ENCODE assay signal across 29 cellular contexts in genomic region chr4:18110099-18110498, GRCh38.
"Had no signal": no experiment of that assay in that cellular context is flagged by ENCODE, and none has a peak within 500 bp of the region (broad histone marks: within the 10 kb centered on the region; RNA-seq: fewer than 3 reads in every experiment).

No MANE protein-coding gene starts in this region.

- H3K27ac ChIP-seq: KMS-11, PC-9, RWPE1, WERI-Rb-1 had no signal

- DNase-seq: activated CD4-positive, alpha-beta memory T cell treated with anti-CD3 and anti-CD28 coated beads, Interleukin-2, amount 10 ng/mL, durations not matched to agents 7 days and 5 days; activated CD4-positive, alpha-beta T cell treated with anti-CD3 and anti-CD28 coated beads for 1 hour; activated CD4-positive, alpha-beta T cell treated with anti-CD3 and anti-CD28 coated beads for 48 hours; activated CD4-positive, CD25-positive, alpha-beta regulatory T cell; activated CD8-positive, alpha-beta memory T cell treated with anti-CD3 and anti-CD28 coated beads for 24 hours; activated CD8-positive, alpha-beta memory T cell treated with anti-CD3 and anti-CD28 coated beads, Interleukin-2, amount 10 ng/mL, durations not matched to agents 7 days and 5 days; activated CD8-positive, alpha-beta memory T cell treated with anti-CD3 and anti-CD28 coated beads, Interleukin-2, amount 50 U/mL, for 48 hours; activated effector memory CD4-positive, alpha-beta T cell treated with Interleukin-2 at 50 U/mL for 16 hours; activated naive CD4-positive, alpha-beta T cell treated with anti-CD3 and anti-CD28 coated beads, Interleukin-2, amount 10 ng/mL, durations not matched to agents 7 days and 5 days; activated naive CD8-positive, alpha-beta T cell treated with anti-CD3 and anti-CD28 coated beads, Interleukin-2, amount 50 U/mL, for 24 hours; activated T-cell treated with anti-CD3 and anti-CD28 coated beads, Interleukin-2, amount 50 U/mL, for 48 hours; anterior cingulate cortex; caudate nucleus; NCI-H1092 treated with DMSO at 0.1 percent for 48 hours; NCI-H1930; NCI-H2081 treated with DMSO at 0.1 percent for 48 hours; NCI-H226; NCI-H446 treated with DMSO at 0.1 percent for 48 hours; NCI-H524; NCI-H69; NCI-H82; PC-9; SIG-M5; SW 1271; T1000; WERI-Rb-1 had no signal

- H3K4me3 ChIP-seq: PC-9 had no signal

- H3K9ac ChIP-seq: KMS-11 had no signal

- H3K36me3 ChIP-seq: WERI-Rb-1 had no signal

- ATAC-seq: activated CD8-positive, alpha-beta memory T cell treated with anti-CD3 and anti-CD28 coated beads, Interleukin-2, amount 10 ng/mL, durations not matched to agents 7 days and 5 days; activated naive CD8-positive, alpha-beta T cell treated with anti-CD3 and anti-CD28 coated beads, Interleukin-2, amount 50 U/mL, for 24 hours; Right ventricle myocardium inferior had no signal
